Comparison of ENCODE assay signal across 27 cellular contexts in the genomic region with DNA sequence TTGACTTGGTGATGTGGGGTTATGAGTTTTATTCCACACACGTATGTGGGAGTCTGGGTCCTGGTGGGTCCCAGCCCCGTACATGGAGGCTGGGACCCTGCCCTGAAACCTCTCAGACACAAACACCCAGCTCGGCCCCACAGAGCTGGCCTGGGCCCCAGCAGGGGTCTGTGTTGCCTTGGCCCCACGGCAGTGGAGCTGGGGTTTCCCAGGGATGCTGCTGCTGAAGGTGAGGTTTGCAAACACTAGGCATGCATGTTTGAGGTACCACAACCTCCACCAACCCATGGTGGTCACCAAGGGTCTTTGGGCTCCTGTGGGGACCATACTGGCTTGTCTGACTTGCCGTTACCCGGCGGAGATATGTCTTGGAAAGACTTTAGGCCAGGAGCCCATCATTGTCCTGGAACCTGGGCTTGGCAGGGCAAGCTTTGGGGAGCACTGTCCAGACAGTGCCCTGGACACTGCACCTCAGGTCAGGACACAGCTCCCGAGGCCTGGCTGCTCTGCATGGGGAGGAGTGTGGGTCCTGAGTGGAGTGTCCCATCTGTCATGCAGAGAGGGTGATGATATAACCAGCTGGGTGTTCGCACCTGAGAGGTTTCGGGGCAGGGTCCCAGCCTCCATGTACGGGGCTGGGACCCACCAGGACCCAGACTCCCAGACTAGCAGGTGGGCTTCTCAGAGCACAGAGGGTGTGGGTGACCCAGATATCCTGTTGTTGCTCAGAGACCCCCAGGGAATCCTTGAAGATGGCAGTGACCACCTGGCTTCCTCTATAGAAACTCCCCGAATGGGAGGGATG.
DNase-seq lines count a peak whose midpoint lies in the region; ATAC-seq, FAIRE-seq and TF ChIP-seq lines count a peak whose summit lies in the region.
"Had no signal": no experiment of that assay in that cellular context is flagged by ENCODE, and none has a peak within 500 bp of the region (broad histone marks: within the 10 kb centered on the region; RNA-seq: fewer than 3 reads in every experiment).

No MANE protein-coding gene starts in this region.

- ATAC-seq in Right ventricle myocardium superior (ENCODE audit: poor library complexity) (no peak), activated B cell treated with CpG ODN at 0.5 μM for 24 hours (ENCODE audit: low read depth) (no peak), GM18498 (IDR thresholded peaks at IDR 0.05; ENCODE audit: unreplicated experiment) (no peak)
- ATAC-seq: activated naive CD4-positive, alpha-beta T cell treated with anti-CD3 and anti-CD28 coated beads, Interleukin-2, amount 50 U/mL, for 72 hours; foreskin keratinocyte; HCT116; SK-N-SH treated with all-trans-retinoic acid at 6 μM for 48 hours had no signal

- no peak overlapping the region for H3K4me3 Mint-ChIP-seq in activated B cell treated with CpG ODN at 0.5 μM for 24 hours
- H3K4me3 Mint-ChIP-seq: memory B cell had no signal

- H3K27me3 ChIP-seq in left ventricle myocardium inferior (ENCODE audit: low read depth) (no peaks in the 10 kb centered on the region), testis (no peaks in the 10 kb centered on the region)
- H3K27me3 ChIP-seq: right lobe of liver, uterus had no signal

- H3K27ac ChIP-seq in left ventricle myocardium inferior (replicated peaks): no peak overlapping the region
- no peak overlapping the region for H3K27ac ChIP-seq in kidney (ENCODE audit: low read depth in 2 of 2, low read length in 2 of 2)
- H3K27ac ChIP-seq in testis: no peak overlapping the region
- H3K27ac ChIP-seq: foreskin keratinocyte, right lobe of liver, uterus, WERI-Rb-1 had no signal

- DNase-seq in Right ventricle myocardium superior (peak; percentile 26), left ventricle myocardium inferior (no peak), activated B cell treated with CpG ODN at 0.5 μM for 24 hours (peak; percentile 8), kidney (peak; percentile 45), testis (peak; percentile 11), NCI-H1092 (lab: John Stamatoyannopoulos, UW) (no peak), SKM-1 treated with dmso at 0.1 percent for 144 hours (lab: John Stamatoyannopoulos, UW; ENCODE audit: unreplicated experiment) (no peak)
- DNase-seq: ACHN; activated CD4-positive, alpha-beta T cell treated with anti-CD3 and anti-CD28 coated beads, Interleukin-2, amount 50 U/mL, for 4 hours; activated T-cell treated with anti-CD3 and anti-CD28 coated beads for 4 hours; CD4-positive, CD25-positive, alpha-beta regulatory T cell; cerebellar nuclear complex; effector CD8-positive, alpha-beta T cell; erythroblast; foreskin keratinocyte; KG1; NCI-H1694; NCI-H526; substantia nigra; WERI-Rb-1 had no signal

- no peaks in the 10 kb centered on the region for H3K27me3 Mint-ChIP-seq in activated B cell treated with CpG ODN at 0.5 μM for 24 hours
- H3K27me3 Mint-ChIP-seq: CD4-positive, CD25-positive, alpha-beta regulatory T cell; memory B cell had no signal

- H3K36me3 Mint-ChIP-seq in activated B cell treated with CpG ODN at 0.5 μM for 24 hours (ENCODE audit: low read depth): no peaks in the 10 kb centered on the region
- H3K36me3 Mint-ChIP-seq: activated naive CD4-positive, alpha-beta T cell treated with anti-CD3 and anti-CD28 coated beads, Interleukin-2, amount 50 U/mL, for 72 hours; CD4-positive, CD25-positive, alpha-beta regulatory T cell had no signal

- TF ChIP-seq POLR2A in testis (IDR thresholded peaks at IDR 0.05): no peak

- H3K9me3 ChIP-seq in left ventricle myocardium inferior (replicated peaks) (no peaks in the 10 kb centered on the region), kidney (ENCODE audit: control insufficient read depth in 1 of 2, low read length in 2 of 2) (no peaks in the 10 kb centered on the region), testis (no peaks in the 10 kb centered on the region)
- H3K9me3 ChIP-seq: right lobe of liver, uterus had no signal

- intact Hi-C loops in Right ventricle myocardium superior (cut with DNase I) (no loop called here), left ventricle myocardium inferior (cut with micrococcal nuclease) (no loop called here), activated B cell treated with CpG ODN at 0.5 μM for 24 hours (cut with micrococcal nuclease) (no loop called here), kidney (cut with DNase I) (no loop called here), testis (cut with DNase I; ENCODE audit: low total_unique reads) (no loop called here)

- FAIRE-seq in kidney (lab: Jason Lieb, UNC): no peak

- POLR2A ChIA-PET in activated B cell treated with CpG ODN at 0.5 μM for 24 hours (lab: Charles Lee): no interaction called here

- no peak overlapping the region for H3K9ac ChIP-seq in kidney (ENCODE audit: low read length in 2 of 2)

- no peaks in the 10 kb centered on the region for H3K9me3 Mint-ChIP-seq in activated B cell treated with CpG ODN at 0.5 μM for 24 hours
- H3K9me3 Mint-ChIP-seq: activated naive CD4-positive, alpha-beta T cell treated with anti-CD3 and anti-CD28 coated beads, Interleukin-2, amount 50 U/mL, for 72 hours; memory B cell had no signal

- H3K4me1 ChIP-seq in left ventricle myocardium inferior: peaks cover 46% of the 10 kb centered on the region
- H3K4me1 ChIP-seq in kidney (ENCODE audit: control insufficient read depth in 1 of 2, insufficient read depth in 1 of 2, low read depth in 1 of 2, low read length in 2 of 2): peaks cover 0 to 17% of the 10 kb centered on the region in 2 donors
- H3K4me1 ChIP-seq in testis: no peaks in the 10 kb centered on the region
- H3K4me1 ChIP-seq: foreskin keratinocyte, right lobe of liver, uterus had no signal

- H3K4me3 ChIP-seq in left ventricle myocardium inferior (no peak overlapping the region), kidney (ENCODE audit: low read length in 2 of 2) (no peak overlapping the region), testis (no peak overlapping the region)
- H3K4me3 ChIP-seq: right lobe of liver, uterus had no signal

- no peak for TF ChIP-seq CTCF in left ventricle myocardium inferior (IDR thresholded peaks at IDR 0.05; ENCODE audit: borderline replicate concordance)
- no peak for TF ChIP-seq CTCF in activated B cell treated with CpG ODN at 0.5 μM for 24 hours (IDR thresholded peaks at IDR 0.05)
- TF ChIP-seq CTCF in kidney (IDR thresholded peaks at IDR 0.05; ENCODE audit: borderline replicate concordance, extremely low read depth, insufficient read depth): no peak
- no peak for TF ChIP-seq CTCF in testis (IDR thresholded peaks at IDR 0.05)

- WGBS in testis, 2 donors: 70 to 81% methylated on average over 7 to 12 of the region's 12 CpGs

- H3K4me1 Mint-ChIP-seq in activated B cell treated with CpG ODN at 0.5 μM for 24 hours: peaks cover 25% of the 10 kb centered on the region

- H3K36me3 ChIP-seq in left ventricle myocardium inferior (no peaks in the 10 kb centered on the region), kidney (ENCODE audit: control insufficient read depth in 1 of 2, insufficient read depth in 2 of 2, low read length in 2 of 2) (no peaks in the 10 kb centered on the region), testis (ENCODE audit: low read depth, missing control alignments) (no peaks in the 10 kb centered on the region)
- H3K36me3 ChIP-seq: right lobe of liver, uterus, WERI-Rb-1 had no signal

- CTCF ChIA-PET in activated B cell treated with CpG ODN at 0.5 μM for 24 hours (lab: Charles Lee): no interaction called here

- no peak overlapping the region for H3K27ac Mint-ChIP-seq in activated B cell treated with CpG ODN at 0.5 μM for 24 hours
- H3K27ac Mint-ChIP-seq: memory B cell had no signal

Comparison
In these comparisons a context has a peak if more than half of its experiments do, and no peak if none do; other contexts are left out.
1. DNase-seq: peak in Right ventricle myocardium superior (single experiment), activated B cell treated with CpG ODN at 0.5 μM for 24 hours (single experiment), kidney (single experiment) and testis (single experiment); none in left ventricle myocardium inferior (single experiment), NCI-H1092 (single experiment) and SKM-1 treated with dmso at 0.1 percent for 144 hours (single experiment).